ENCODE assay signal across 1 cellular context in genomic region chr4:2934813-2935761, GRCh38.
TF ChIP-seq lines count a peak whose summit lies in the region.

No MANE protein-coding gene starts in this region.

TF ChIP-seq in WTC11, 78 proteins besides CTCF, POLR2A, EP300 and RAD21 (continued from another document):
- TF ChIP-seq ERG (CRISPR knock-in tag; IDR thresholded peaks at IDR 0.05) (0 out of 2 replicates have a peak, but pooled peaks have one; percentile 57), FOXJ3 (CRISPR knock-in tag; IDR thresholded peaks at IDR 0.05; ENCODE audit: borderline replicate concordance) (no peak), TCF7 (CRISPR knock-in tag; IDR thresholded peaks at IDR 0.05; ENCODE audit: low read depth) (no peak; the same call in 1 of the 2 replicates), ZNF232 (CRISPR knock-in tag; IDR thresholded peaks at IDR 0.05) (no peak), ZNF219 (CRISPR knock-in tag; IDR thresholded peaks at IDR 0.05; ENCODE audit: borderline replicate concordance) (no peak), ETV6 (CRISPR knock-in tag; IDR thresholded peaks at IDR 0.05) (peak; percentile 61; the same call in 1 of the 2 replicates), ZNF138 (CRISPR knock-in tag; conservative IDR thresholded peaks at IDR 0.05) (no peak), NFATC4 (CRISPR knock-in tag; IDR thresholded peaks at IDR 0.05) (no peak), MAX (CRISPR knock-in tag; IDR thresholded peaks at IDR 0.05) (peak; percentile 83), HMGXB4 (CRISPR knock-in tag; IDR thresholded peaks at IDR 0.05) (no peak), AFF4 (CRISPR knock-in tag; IDR thresholded peaks at IDR 0.05; ENCODE audit: borderline replicate concordance) (no peak), SOX15 (CRISPR knock-in tag; IDR thresholded peaks at IDR 0.05) (no peak), IRF2 (CRISPR knock-in tag; IDR thresholded peaks at IDR 0.05; ENCODE audit: borderline replicate concordance, low read depth) (no peak), ZNF425 (CRISPR knock-in tag; conservative IDR thresholded peaks at IDR 0.05) (no peak), E2F1 (CRISPR knock-in tag; IDR thresholded peaks at IDR 0.05) (peak; percentile 57; the same call in 1 of the 2 replicates), GRHL2 (CRISPR knock-in tag; IDR thresholded peaks at IDR 0.05; ENCODE audit: insufficient replicate concordance, severe bottlenecking) (no peak), FOXP4 (CRISPR knock-in tag; IDR thresholded peaks at IDR 0.05) (0 out of 2 replicates have a peak, but pooled peaks have one; percentile 23), USF1 (CRISPR knock-in tag; IDR thresholded peaks at IDR 0.05) (peak; percentile 69), FOXK1 (CRISPR knock-in tag; IDR thresholded peaks at IDR 0.05) (no peak; the same call in none of the 2 replicates), SMAD4 (CRISPR knock-in tag; IDR thresholded peaks at IDR 0.05) (no peak), PREB (CRISPR knock-in tag; IDR thresholded peaks at IDR 0.05; ENCODE audit: borderline replicate concordance) (0 out of 2 replicates have a peak, but pooled peaks have one; percentile 86), JUN (CRISPR knock-in tag; IDR thresholded peaks at IDR 0.05) (peak; percentile 61; the same call in 1 of the 2 replicates), ZNF121 (CRISPR knock-in tag; IDR thresholded peaks at IDR 0.05) (no peak), ZNF317 (CRISPR knock-in tag; IDR thresholded peaks at IDR 0.05; ENCODE audit: borderline replicate concordance, low read depth) (no peak), MLX (CRISPR knock-in tag; IDR thresholded peaks at IDR 0.05) (no peak), GABPB1 (CRISPR knock-in tag; IDR thresholded peaks at IDR 0.05) (peak; percentile 74), SP1 (CRISPR knock-in tag; conservative IDR thresholded peaks at IDR 0.05) (peak; percentile 99), FOXP1 (CRISPR knock-in tag; IDR thresholded peaks at IDR 0.05; ENCODE audit: borderline replicate concordance) (peak; percentile 90), ELF4 (CRISPR knock-in tag; IDR thresholded peaks at IDR 0.05; ENCODE audit: low read depth) (no peak), ZNF263 (CRISPR knock-in tag; IDR thresholded peaks at IDR 0.05; ENCODE audit: low read depth) (no peak), ZBTB43 (CRISPR knock-in tag; IDR thresholded peaks at IDR 0.05) (no peak), E2F4 (CRISPR knock-in tag; IDR thresholded peaks at IDR 0.05; ENCODE audit: borderline replicate concordance, low read depth) (0 out of 2 replicates have a peak, but pooled peaks have one; percentile 49)
